Comparison of ENCODE assay signal across 23 cellular contexts in genomic region chr11:69221086-69221485, GRCh38.
"Had no signal": no experiment of that assay in that cellular context is flagged by ENCODE, and none has a peak within 500 bp of the region (broad histone marks: within the 10 kb centered on the region; RNA-seq: fewer than 3 reads in every experiment).

No MANE protein-coding gene starts in this region.

- H3K27ac ChIP-seq: right atrium auricular region, spleen, thoracic aorta, uterus, WERI-Rb-1 had no signal

- H3K4me3 ChIP-seq: breast epithelium, right atrium auricular region, spleen, thoracic aorta, uterus had no signal

- H3K36me3 ChIP-seq: breast epithelium, right atrium auricular region, spleen, thoracic aorta, uterus, WERI-Rb-1 had no signal

- H3K9me3 ChIP-seq: breast epithelium, thoracic aorta, uterus had no signal

- H3K4me1 ChIP-seq: breast epithelium, uterus had no signal

- H3K4me1 Mint-ChIP-seq: mesothelial cell of epicardium, naive B cell had no signal

- H3K9me3 Mint-ChIP-seq: dendritic cell treated with granulocyte-macrophage colony-stimulating factor and Interleukin-4, amounts not matched to agents 40 ng/mL and 50 ng/mL, for 4 days had no signal

- H3K27ac Mint-ChIP-seq: activated CD8-positive, alpha-beta T cell treated with anti-CD3 and anti-CD28 coated beads for 36 hours; activated naive CD4-positive, alpha-beta T cell treated with anti-CD3 and anti-CD28 coated beads for 36 hours; activated T-helper 1 cell treated with anti-CD3 and anti-CD28 coated beads, Interleukin-12 subunit alpha, Interleukin-12 subunit beta, Interleukin-2, Interleukin-4 antibody, amounts not matched to agents 30 ng/mL and 10 ng/mL and 1 ng/mL, durations not matched to agents 14 hours and 24 hours and 36 hours; dendritic cell treated with granulocyte-macrophage colony-stimulating factor and Interleukin-4, amounts not matched to agents 40 ng/mL and 50 ng/mL, for 4 days; mesothelial cell of epicardium; naive B cell; nephron progenitor cell; T-helper 17 cell had no signal

- H3K4me3 Mint-ChIP-seq: activated CD8-positive, alpha-beta T cell treated with anti-CD3 and anti-CD28 coated beads for 36 hours; activated naive CD4-positive, alpha-beta T cell treated with anti-CD3 and anti-CD28 coated beads for 36 hours; activated T-helper 1 cell treated with anti-CD3 and anti-CD28 coated beads, Interleukin-12 subunit alpha, Interleukin-12 subunit beta, Interleukin-2, Interleukin-4 antibody, amounts not matched to agents 30 ng/mL and 10 ng/mL and 1 ng/mL, durations not matched to agents 14 hours and 24 hours and 36 hours; dendritic cell treated with granulocyte-macrophage colony-stimulating factor and Interleukin-4, amounts not matched to agents 40 ng/mL and 50 ng/mL, for 4 days; mesothelial cell of epicardium; naive B cell; nephron progenitor cell; T-helper 17 cell had no signal

- DNase-seq: activated CD4-positive, alpha-beta T cell treated with anti-CD3 and anti-CD28 coated beads, Interleukin-2, amount 50 U/mL, for 1 hour; activated CD4-positive, CD25-positive, alpha-beta regulatory T cell treated with anti-CD3 and anti-CD28 coated beads, Interleukin-2, amount 50 U/mL, for 72 hours; activated CD8-positive, alpha-beta T cell treated with anti-CD3 and anti-CD28 coated beads for 36 hours; activated naive CD4-positive, alpha-beta T cell treated with anti-CD3 and anti-CD28 coated beads for 36 hours; amniotic stem cell; central memory CD4-positive, alpha-beta T cell; left cardiac atrium; left ventricle myocardium superior; naive B cell; nephron progenitor cell; stimulated activated naive CD4-positive, alpha-beta T cell; T-helper 17 cell; T1000; trophoblast cell; WERI-Rb-1 had no signal

- H3K27me3 ChIP-seq: breast epithelium, right atrium auricular region, spleen, uterus had no signal

- ATAC-seq: activated CD8-positive, alpha-beta T cell treated with anti-CD3 and anti-CD28 coated beads for 36 hours; left cardiac atrium; left ventricle myocardium superior; T-helper 17 cell had no signal
